ENCODE assay signal across 9 cellular contexts in the genomic region with DNA sequence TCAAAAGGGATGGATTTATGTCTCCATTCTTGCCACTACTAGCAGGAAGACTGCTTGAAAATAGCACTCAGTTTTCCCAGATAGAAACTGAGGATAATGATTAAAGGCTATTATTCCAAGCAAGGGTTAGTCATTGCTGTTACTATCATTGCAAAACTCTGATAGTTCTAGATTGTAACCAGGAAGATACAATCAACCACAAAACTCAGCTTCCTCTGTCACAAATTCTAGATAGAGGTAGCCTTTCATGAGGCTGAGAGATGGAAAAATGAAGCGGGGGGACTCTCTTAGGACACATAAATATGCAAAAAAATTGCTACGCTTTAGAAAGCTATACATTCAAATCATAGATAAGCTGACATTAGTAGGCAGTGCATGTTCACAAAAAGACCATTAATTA. TPM values are rescaled to one million over a fixed set of nuclear protein-coding genes. Genes with fewer than 3 reads are reported as not detected.
A peak's percentile ranks its signal among the peaks of the same experiment; 100 is the strongest.
DNase-seq lines count a peak whose midpoint lies in the region; ATAC-seq, FAIRE-seq and TF ChIP-seq lines count a peak whose summit lies in the region.
"Had no signal": no experiment of that assay in that cellular context is flagged by ENCODE, and none has a peak within 500 bp of the region (broad histone marks: within the 10 kb centered on the region; RNA-seq: fewer than 3 reads in every experiment).

No MANE protein-coding gene starts in this region.

- intact Hi-C loops in CD4-positive, alpha-beta memory T cell (cut with micrococcal nuclease), result loop anchor here (1.0 to 10.0 kb wide), 8 partner anchors 22 to 1933 kb away; a partner anchor contains a TSS

- FAIRE-seq in bronchial epithelial cell (lab: Jason Lieb, UNC), result no peak

- peak overlapping the region; percentile 95 to 99 (median 97) for H3K27ac Mint-ChIP-seq in CD4-positive, alpha-beta memory T cell
- peak overlapping the region; percentile 94 to 100 for H3K27ac Mint-ChIP-seq in natural killer cell treated with Interleukin-12 subunit alpha and Interleukin-12 subunit beta and Interleukin-15 and Interleukin-18, amount 100 ng/mL, for 72 hours

- H3K9me3 ChIP-seq in CD4-positive, alpha-beta memory T cell (ENCODE audit: control insufficient read depth in 1 of 2, low read length in 2 of 2), result no peaks in the 10 kb centered on the region

- ATAC-seq in natural killer cell treated with Interleukin-12 subunit alpha and Interleukin-12 subunit beta and Interleukin-15 and Interleukin-18, amount 100 ng/mL, for 72 hours, result peak; percentile 70 to 76
- ATAC-seq in esophagus mucosa, result no peak

- CTCF ChIA-PET in CD4-positive, alpha-beta memory T cell (lab: Charles Lee; ENCODE audit: partially characterized antibody), result interaction anchor here (0.7 to 3.6 kb wide), 9 partner anchors 11 to 47 kb away, joined by 4 to 26 read pairs (median 9); no protein-coding TSS in a partner anchor

- peak overlapping the region; percentile 92 to 99 (median 94) for H3K4me3 Mint-ChIP-seq in CD4-positive, alpha-beta memory T cell
- H3K4me3 Mint-ChIP-seq in natural killer cell treated with Interleukin-12 subunit alpha and Interleukin-12 subunit beta and Interleukin-15 and Interleukin-18, amount 100 ng/mL, for 72 hours, result peak overlapping the region; percentile 96

- H3K27me3 Mint-ChIP-seq in CD4-positive, alpha-beta memory T cell, result no peaks in the 10 kb centered on the region
- no peaks in the 10 kb centered on the region for H3K27me3 Mint-ChIP-seq in natural killer cell treated with Interleukin-12 subunit alpha and Interleukin-12 subunit beta and Interleukin-15 and Interleukin-18, amount 100 ng/mL, for 72 hours

- peaks cover 27 to 45% of the 10 kb centered on the region in 2 donors for H3K36me3 Mint-ChIP-seq in CD4-positive, alpha-beta memory T cell
- H3K36me3 Mint-ChIP-seq in natural killer cell treated with Interleukin-12 subunit alpha and Interleukin-12 subunit beta and Interleukin-15 and Interleukin-18, amount 100 ng/mL, for 72 hours, result no peaks in the 10 kb centered on the region

- H3K9me3 Mint-ChIP-seq in CD4-positive, alpha-beta memory T cell, result peaks cover 0 to 3% (median 0%) of the 10 kb centered on the region in 8 donors
- H3K9me3 Mint-ChIP-seq in natural killer cell treated with Interleukin-12 subunit alpha and Interleukin-12 subunit beta and Interleukin-15 and Interleukin-18, amount 100 ng/mL, for 72 hours, result no peaks in the 10 kb centered on the region

- peaks cover 65% of the 10 kb centered on the region for H3K4me1 ChIP-seq in CD4-positive, alpha-beta memory T cell (ENCODE audit: insufficient read depth, low read length)

- H3K4me3 ChIP-seq in CD4-positive, alpha-beta memory T cell (ENCODE audit: low read length in 2 of 2), result peak overlapping the region; percentile 3 to 78
- peak overlapping the region; percentile 78 for H3K4me3 ChIP-seq in NB4 (ENCODE audit: low read depth, low read length)
- H3K4me3 ChIP-seq in bronchial epithelial cell (ENCODE audit: low read depth, low read length), result no peak overlapping the region

- POLR2A ChIA-PET in CD4-positive, alpha-beta memory T cell (lab: Charles Lee; ENCODE audit: partially characterized antibody), result interaction anchor here (0.9 to 2.3 kb wide), 19 partner anchors 8 to 1874 kb away, joined by 3 to 59 read pairs (median 4); a partner anchor contains a TSS

- TF ChIP-seq CTCF in NB4 (IDR thresholded peaks at IDR 0.05; ENCODE audit: low read depth, low read length) (no peak), bronchial epithelial cell (IDR thresholded peaks at IDR 0.05; ENCODE audit: insufficient read depth, low read length, severe bottlenecking) (no peak)

- peaks cover 11% of the 10 kb centered on the region for H3K36me3 ChIP-seq in CD4-positive, alpha-beta memory T cell (ENCODE audit: insufficient read depth, low read length)
- H3K36me3 ChIP-seq in bronchial epithelial cell (ENCODE audit: control insufficient read depth, insufficient read depth, low read length), result peaks cover 23% of the 10 kb centered on the region

- TF ChIP-seq POLR2A in NB4 (IDR thresholded peaks at IDR 0.05; ENCODE audit: extremely low read depth, insufficient read length) (no peak), erythroblast (IDR thresholded peaks at IDR 0.05; ENCODE audit: low read length) (no peak)

- H3K27ac ChIP-seq in CD4-positive, alpha-beta memory T cell (ENCODE audit: low read depth, low read length), result peak overlapping the region; percentile 75

- H3K27me3 ChIP-seq in CD4-positive, alpha-beta memory T cell (ENCODE audit: insufficient read depth, low read length), result no peaks in the 10 kb centered on the region
- no peaks in the 10 kb centered on the region for H3K27me3 ChIP-seq in bronchial epithelial cell (ENCODE audit: control insufficient read depth, insufficient read depth, low read length)

- DNase-seq in CD4-positive, alpha-beta memory T cell, result peak; percentile 66 to 77 (median 68)
- DNase-seq in NB4 (ENCODE audit: low read depth) (peak; percentile 58), bronchial epithelial cell (ENCODE audit: low read depth) (peak; percentile 30), erythroblast (lab: John Stamatoyannopoulos, UW) (no peak), cortex of kidney (lab: John Stamatoyannopoulos, UW) (no peak), NCI-H1092 treated with DMSO at 0.1 percent for 48 hours (lab: John Stamatoyannopoulos, UW) (no peak)
- DNase-seq in natural killer cell treated with Interleukin-12 subunit alpha and Interleukin-12 subunit beta and Interleukin-15 and Interleukin-18, amount 100 ng/mL, for 72 hours (ENCODE audit: low spot score), result no peak
- DNase-seq: NCI-H2171 treated with DMSO at 0.1 percent for 48 hours had no signal

- H3K4me1 Mint-ChIP-seq in CD4-positive, alpha-beta memory T cell, result peaks cover 37 to 68% (median 52%) of the 10 kb centered on the region in 4 donors
- H3K4me1 Mint-ChIP-seq in natural killer cell treated with Interleukin-12 subunit alpha and Interleukin-12 subunit beta and Interleukin-15 and Interleukin-18, amount 100 ng/mL, for 72 hours (ENCODE audit: low read depth in 2 of 2), result peaks cover 48 to 66% of the 10 kb centered on the region in 2 donors

RNA-seq across cellular contexts. Expression of a gene that starts 3.1 kb away (rescaled TPM):
- total RNA-seq in CD4-positive, alpha-beta memory T cell, result 100 to 1,000 TPM; 324 to 335 TPM
- polyA plus RNA-seq in CD4-positive, alpha-beta memory T cell, result 1,000 to 10,000 TPM in 1 of 2 donors, 100 to 1,000 TPM in 1; 621 to 1,202 TPM
- 1,561 and 3,061 TPM in 2 replicates for total RNA-seq in bronchial epithelial cell
- 10 to 100 TPM; 26.4 to 37.0 TPM for total RNA-seq in natural killer cell treated with Interleukin-12 subunit alpha and Interleukin-12 subunit beta and Interleukin-15 and Interleukin-18, amount 100 ng/mL, for 72 hours
- 4,910 TPM for total RNA-seq in esophagus mucosa

Comparison
In these comparisons a context has a peak if more than half of its experiments do, and no peak if none do; other contexts are left out.
1. DNase-seq: peak in CD4-positive, alpha-beta memory T cell (5 of 5), NB4 (single experiment) and bronchial epithelial cell (single experiment); none in natural killer cell treated with Interleukin-12 subunit alpha and Interleukin-12 subunit beta and Interleukin-15 and Interleukin-18, amount 100 ng/mL, for 72 hours (single experiment), erythroblast (0 of 2), cortex of kidney (single experiment) and NCI-H1092 treated with DMSO at 0.1 percent for 48 hours (single experiment).
2. RNA of a gene that starts 3.1 kb away (total RNA-seq): 4,910 TPM in esophagus mucosa (single experiment), 1,561 to 3,061 TPM in bronchial epithelial cell and 324 to 335 TPM in CD4-positive, alpha-beta memory T cell; 26.4 to 37.0 TPM in natural killer cell treated with Interleukin-12 subunit alpha and Interleukin-12 subunit beta and Interleukin-15 and Interleukin-18, amount 100 ng/mL, for 72 hours; every median in the first group is over 4 times any median in the second.